Comparison of ENCODE assay signal across 9 cellular contexts in the genomic region with DNA sequence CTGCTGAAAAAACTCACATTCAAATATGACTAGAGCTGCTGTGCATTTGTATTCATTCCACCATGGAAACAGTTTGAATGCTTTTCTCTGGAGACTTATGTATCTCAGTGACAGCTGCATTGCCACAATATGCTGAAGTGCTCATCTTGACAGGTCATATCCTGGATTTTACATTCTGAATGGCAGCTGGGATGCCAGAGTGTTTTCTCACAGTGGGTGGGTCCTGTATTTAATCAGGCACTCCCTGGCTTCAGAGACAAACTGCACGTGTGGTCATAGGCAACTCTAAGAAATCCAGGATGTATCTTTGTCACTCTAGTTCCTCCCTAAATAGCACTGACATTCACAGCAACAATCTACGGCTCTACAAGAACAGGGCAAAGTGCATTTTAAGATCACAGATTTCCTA.
A peak's percentile ranks its signal among the peaks of the same experiment; 100 is the strongest.
DNase-seq lines count a peak whose midpoint lies in the region; ATAC-seq, FAIRE-seq and TF ChIP-seq lines count a peak whose summit lies in the region.
"Had no signal": no experiment of that assay in that cellular context is flagged by ENCODE, and none has a peak within 500 bp of the region (broad histone marks: within the 10 kb centered on the region; RNA-seq: fewer than 3 reads in every experiment).

No MANE protein-coding gene starts in this region.

- H3K56ac ChIP-seq in H1 (replicated peaks; ENCODE audit: insufficient read length, low read depth, low read length), result no peak overlapping the region

- no peak overlapping the region for H4K91ac ChIP-seq in H1 (replicated peaks; ENCODE audit: insufficient read length, low read length)

- H3K27ac Mint-ChIP-seq in MCF 10A (ENCODE audit: low read depth, unreplicated experiment) (peak overlapping the region; percentile 57), progenitor cell of endocrine pancreas (no peak overlapping the region)

- no peak overlapping the region for H3K18ac ChIP-seq in H1 (ENCODE audit: extremely low read depth, low read length)

- 67% methylated on average over 2 of the region's 2 CpGs; no CpG with 5 or more reads in 1 of the 2 experiments for WGBS in H1 (ENCODE audit: extremely low coverage in 1 of 2, insufficient coverage in 1 of 2, insufficient read length in 1 of 2, insufficient replicate concordance in 2 of 2, low coverage in 1 of 2, low lambda C conversion rate in 2 of 2, missing lambda C conversion rate in 1 of 2), 2 experiments

- BruUV-seq in MCF 10A (replicated peaks; lab: Mats Ljungman, UMichigan), result no TSS peak

- H3K4me1 ChIP-seq in breast epithelium, result no peaks in the 10 kb centered on the region
- H3K4me1 ChIP-seq in H1 (replicated peaks in 1 of 4; ENCODE audit: control insufficient read depth in 3 of 4, insufficient read depth in 4 of 4, low read length in 3 of 4), result no peaks in the 10 kb centered on the region; a peak in 1 of 7 replicates

- no peak overlapping the region for H4K8ac ChIP-seq in H1 (ENCODE audit: extremely low read depth, insufficient read depth, low read length)

- intact Hi-C loops in MCF 10A (cut with micrococcal nuclease), result no loop called here
- intact Hi-C loops in breast epithelium (cut with DNase I; ENCODE audit: low total_unique reads), result no loop called here

- no peaks in the 10 kb centered on the region for H3K79me1 ChIP-seq in H1 (ENCODE audit: low read depth, low read length)

- H2AK5ac ChIP-seq in H1 (ENCODE audit: low read depth, low read length), result no peak overlapping the region

- no peaks in the 10 kb centered on the region for H3K23me2 ChIP-seq in H1 (ENCODE audit: low read depth, low read length)

- CTCF ChIA-PET in MCF 10A (lab: Yijun Ruan, JAX) (interaction anchor here (0.5 kb wide), 1 partner anchor 53 kb away, joined by 3 read pairs; no protein-coding TSS in a partner anchor), H1 (lab: Charles Lee; ENCODE audit: partially characterized antibody) (interaction anchor here (0.6 kb wide), 2 partner anchors 393 to 402 kb away, joined by 3 to 5 read pairs; no protein-coding TSS in a partner anchor)

- ATAC-seq in HG02981 (IDR thresholded peaks at IDR 0.05; ENCODE audit: unreplicated experiment), result peak; percentile 40

- no peaks in the 10 kb centered on the region for H4K20me1 ChIP-seq in H1 (replicated peaks in 1 of 2; ENCODE audit: control insufficient read depth in 1 of 2, insufficient read depth in 2 of 2, low read length in 2 of 2)

- POLR2A ChIA-PET in MCF 10A (lab: Yijun Ruan, JAX), result interaction anchor here (1.1 to 2.3 kb wide), 2 partner anchors 9 to 13 kb away, joined by 3 to 7 read pairs; no protein-coding TSS in a partner anchor
- POLR2A ChIA-PET in H1 (lab: Charles Lee; ENCODE audit: partially characterized antibody), result no interaction called here

- H2BK20ac ChIP-seq in H1 (ENCODE audit: low read length), result no peak overlapping the region

- no peak overlapping the region for H2BK5ac ChIP-seq in H1 (ENCODE audit: low read depth, low read length)

- no peak for TF ChIP-seq POLR2A in breast epithelium (IDR thresholded peaks at IDR 0.05)
- TF ChIP-seq POLR2A in H1 (IDR thresholded peaks at IDR 0.05; ENCODE audit: control extremely low read depth in 1 of 2, low read depth in 2 of 2, low read length in 2 of 2), result no peak

- no peak overlapping the region for H3K14ac ChIP-seq in H1 (ENCODE audit: insufficient read length)

- no peak overlapping the region for H3K4ac ChIP-seq in H1 (replicated peaks; ENCODE audit: insufficient read length, low read depth, low read length)

- no peaks in the 10 kb centered on the region for H3K27me3 Mint-ChIP-seq in MCF 10A (ENCODE audit: insufficient read depth, unreplicated experiment)
- no peaks in the 10 kb centered on the region for H3K27me3 Mint-ChIP-seq in progenitor cell of endocrine pancreas
- H3K27me3 Mint-ChIP-seq: activated naive CD4-positive, alpha-beta T cell treated with anti-CD3 and anti-CD28 coated beads, Interleukin-2, amount 50 U/mL, for 24 hours had no signal

- no peaks in the 10 kb centered on the region for H3K36me3 Mint-ChIP-seq in MCF 10A (ENCODE audit: insufficient read depth, unreplicated experiment)
- H3K36me3 Mint-ChIP-seq in progenitor cell of endocrine pancreas (ENCODE audit: insufficient read depth), result no peaks in the 10 kb centered on the region

- H3K4me3 Mint-ChIP-seq in MCF 10A (ENCODE audit: unreplicated experiment) (no peak overlapping the region), progenitor cell of endocrine pancreas (ENCODE audit: low read depth) (no peak overlapping the region)
- H3K4me3 Mint-ChIP-seq: activated naive CD4-positive, alpha-beta T cell treated with anti-CD3 and anti-CD28 coated beads, Interleukin-2, amount 50 U/mL, for 24 hours had no signal

- no peak overlapping the region for H2AFZ ChIP-seq in H1 (ENCODE audit: low read length)

- H2BK12ac ChIP-seq in H1 (ENCODE audit: low read depth, low read length), result no peak overlapping the region

- no peak for TF ChIP-seq CTCF in MCF 10A (IDR thresholded peaks at IDR 0.05; ENCODE audit: unreplicated experiment)
- TF ChIP-seq CTCF in breast epithelium (IDR thresholded peaks at IDR 0.05), result no peak
- TF ChIP-seq CTCF in H1 (IDR thresholded peaks at IDR 0.05; ENCODE audit: control extremely low read depth in 1 of 3, insufficient read depth in 1 of 3, low read depth in 1 of 3, low read length in 3 of 3), result no peak
- no peak for TF ChIP-seq CTCF in progenitor cell of endocrine pancreas (IDR thresholded peaks at IDR 0.05; ENCODE audit: unreplicated experiment)

- no peak overlapping the region for H3K23ac ChIP-seq in H1 (ENCODE audit: insufficient read length)

- no peak overlapping the region for H3K4me2 ChIP-seq in H1 (ENCODE audit: insufficient read depth in 1 of 2, low read depth in 2 of 2, low read length in 2 of 2)

- peak overlapping the region; percentile 22 for H2BK120ac ChIP-seq in H1 (replicated peaks; ENCODE audit: low read depth, low read length)

- peaks cover 17% of the 10 kb centered on the region for H3K4me1 Mint-ChIP-seq in MCF 10A (ENCODE audit: insufficient read depth, unreplicated experiment)
- peaks cover 3% of the 10 kb centered on the region for H3K4me1 Mint-ChIP-seq in progenitor cell of endocrine pancreas (ENCODE audit: low read depth)

- no peaks in the 10 kb centered on the region for H3K36me3 ChIP-seq in breast epithelium
- H3K36me3 ChIP-seq in H1 (ENCODE audit: control insufficient read depth in 2 of 4, insufficient read depth in 4 of 4, low read length in 3 of 4), result no peaks in the 10 kb centered on the region

- no peak for TF ChIP-seq RAD21 in H1 (IDR thresholded peaks at IDR 0.05 in 1 of 2, conservative IDR thresholded peaks at IDR 0.05 in 1 of 2; ENCODE audit: low read depth in 2 of 2, low read length in 2 of 2)

- H4K5ac ChIP-seq in H1 (ENCODE audit: insufficient read length, low read depth, low read length), result no peak overlapping the region

- no peak for TF ChIP-seq EP300 in H1 (IDR thresholded peaks at IDR 0.05; ENCODE audit: borderline replicate concordance in 1 of 2, low read depth in 2 of 2, low read length in 2 of 2)

- peak overlapping the region in 1 of 4 experiments; percentile 8; a peak in 1 of 7 replicates for H3K9ac ChIP-seq in H1 (replicated peaks in 1 of 4; ENCODE audit: extremely low read depth in 1 of 4, low read depth in 3 of 4, low read length in 3 of 4)

- H3K4me3 ChIP-seq in breast epithelium (no peak overlapping the region), H1 (ENCODE audit: extremely low read depth in 1 of 4, insufficient read depth in 2 of 4, low read depth in 3 of 4, low read length in 4 of 4) (no peak overlapping the region)

- H3K27ac ChIP-seq in breast epithelium (peak overlapping the region in 1 of 2 donors; percentile 51), H1 (ENCODE audit: low read depth, low read length) (no peak overlapping the region)

- FAIRE-seq in H1 (lab: Jason Lieb, UNC), result no peak

- DNase-seq in MCF 10A (ENCODE audit: unreplicated experiment) (peak; percentile 22), breast epithelium (ENCODE audit: low spot score in 2 of 2) (no peak), NCI-H460 (ENCODE audit: extremely low read depth, low read depth) (peak; percentile 72), H1 (ENCODE audit: low read depth in 1 of 2, low spot score in 2 of 2) (no peak), smooth muscle cell of the brain vasculature (ENCODE audit: low read depth, low spot score) (peak; percentile 7), progenitor cell of endocrine pancreas (ENCODE audit: low spot score, unreplicated experiment) (no peak), activated gamma-delta T cell treated with Interleukin-2 at 50 U/mL for 16 hours (no peak)

- H3K27me3 ChIP-seq in breast epithelium (no peaks in the 10 kb centered on the region), H1 (replicated peaks in 1 of 4; ENCODE audit: control insufficient read depth in 3 of 4, extremely low read depth in 1 of 4, insufficient read depth in 3 of 4, low read length in 3 of 4) (no peaks in the 10 kb centered on the region)

- H2BK15ac ChIP-seq in H1 (ENCODE audit: low read length), result no peak overlapping the region

- H3K9me3 ChIP-seq in breast epithelium, result no peaks in the 10 kb centered on the region
- H3K9me3 ChIP-seq in H1 (ENCODE audit: insufficient read depth in 2 of 2, low read depth in 1 of 2, low read length in 1 of 2), result no peaks in the 10 kb centered on the region

- no peaks in the 10 kb centered on the region for H3K79me2 ChIP-seq in H1 (ENCODE audit: control insufficient read depth in 1 of 2, insufficient read depth in 2 of 2, low read length in 2 of 2)

- H3K9me3 Mint-ChIP-seq in MCF 10A (ENCODE audit: unreplicated experiment) (no peaks in the 10 kb centered on the region), progenitor cell of endocrine pancreas (ENCODE audit: low read depth) (peaks cover 3% of the 10 kb centered on the region)
- H3K9me3 Mint-ChIP-seq: activated naive CD4-positive, alpha-beta T cell treated with anti-CD3 and anti-CD28 coated beads, Interleukin-2, amount 50 U/mL, for 24 hours had no signal

TF ChIP-seq in H1, 55 proteins besides CTCF, POLR2A, EP300 and RAD21 (continues in another document):
- TF ChIP-seq RXRA (IDR thresholded peaks at IDR 0.05; ENCODE audit: insufficient read depth, low read depth, low read length) (no peak), BRCA1 (IDR thresholded peaks at IDR 0.05; ENCODE audit: low read depth, low read length) (no peak), TAF1 (IDR thresholded peaks at IDR 0.05; ENCODE audit: low read depth, low read length) (no peak), MAFK (IDR thresholded peaks at IDR 0.05; ENCODE audit: low read depth, low read length) (no peak), CBX8 (IDR thresholded peaks at IDR 0.05; ENCODE audit: borderline replicate concordance, low read depth, low read length) (no peak), JUND (IDR thresholded peaks at IDR 0.05; ENCODE audit: low read length) (no peak), ZNF274 (IDR thresholded peaks at IDR 0.05; ENCODE audit: borderline replicate concordance, extremely low read depth, low read length) (no peak), SIN3A (conservative IDR thresholded peaks at IDR 0.05 in 1 of 2, IDR thresholded peaks at IDR 0.05 in 1 of 2; ENCODE audit: low read depth in 1 of 2, low read length in 2 of 2) (no peak)

Comparison
In these comparisons a context has a peak if more than half of its experiments do, and no peak if none do; other contexts are left out.
1. DNase-seq: peak in MCF 10A (single experiment), NCI-H460 (single experiment) and smooth muscle cell of the brain vasculature (single experiment); none in breast epithelium (0 of 2), H1 (0 of 2), progenitor cell of endocrine pancreas (single experiment) and activated gamma-delta T cell treated with Interleukin-2 at 50 U/mL for 16 hours (single experiment).